Comparison of ENCODE assay signal across 16 cellular contexts in the genomic region with DNA sequence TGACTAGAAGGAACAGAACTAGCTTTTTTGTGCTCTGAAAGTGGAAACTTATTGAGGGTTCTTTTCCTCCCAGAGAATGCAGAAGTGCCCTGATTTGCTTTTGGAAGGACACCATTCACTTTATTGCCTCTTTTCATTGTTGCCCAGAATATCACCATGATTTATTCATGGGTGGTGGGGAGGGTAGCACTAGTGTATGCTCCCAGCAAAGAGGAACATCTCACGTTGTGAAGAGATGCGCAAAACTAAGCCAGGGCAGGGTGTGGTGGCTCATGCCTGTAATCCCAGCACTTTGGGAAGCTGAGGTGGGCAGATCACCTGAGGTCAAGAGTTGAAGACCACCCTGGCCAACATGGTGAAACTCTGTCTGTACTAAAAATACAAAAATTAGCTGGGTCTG. TPM values are rescaled to one million over a fixed set of nuclear protein-coding genes. Genes with fewer than 3 reads are reported as not detected.
DNase-seq lines count a peak whose midpoint lies in the region; ATAC-seq, FAIRE-seq and TF ChIP-seq lines count a peak whose summit lies in the region.
"Had no signal": no experiment of that assay in that cellular context is flagged by ENCODE, and none has a peak within 500 bp of the region (broad histone marks: within the 10 kb centered on the region; RNA-seq: fewer than 3 reads in every experiment).

No MANE protein-coding gene starts in this region.

- in situ Hi-C loops in GM12878 (cut with MboI) = no loop called here

- no peaks in the 10 kb centered on the region for H3K9me3 ChIP-seq in CD4-positive, alpha-beta T cell (ENCODE audit: control insufficient read depth, low read length)
- H3K9me3 ChIP-seq in GM12878 (replicated peaks; ENCODE audit: control insufficient read depth, insufficient read depth, low read length) = no peaks in the 10 kb centered on the region
- H3K9me3 ChIP-seq in osteoblast (ENCODE audit: low read depth, low read length) = no peaks in the 10 kb centered on the region
- no peaks in the 10 kb centered on the region for H3K9me3 ChIP-seq in tibial artery
- H3K9me3 ChIP-seq: left lung, SK-N-SH had no signal

- H3K27ac ChIP-seq in CD4-positive, alpha-beta T cell (ENCODE audit: low read depth, low read length) = no peak overlapping the region
- H3K27ac ChIP-seq in GM12878 (ENCODE audit: control insufficient read depth, insufficient read depth) (no peak overlapping the region), osteoblast (ENCODE audit: low read depth, low read length) (no peak overlapping the region), tibial artery (no peak overlapping the region)
- H3K27ac ChIP-seq: left lung had no signal

- RAD21 ChIA-PET in GM12878 (lab: Charles Lee; ENCODE audit: unreplicated experiment) = interaction anchor here (1.0 to 4.9 kb wide), 10 partner anchors 13 to 77 kb away, joined by 3 to 37 read pairs (median 11); a partner anchor contains a TSS

- H4K20me1 ChIP-seq in GM12878 (ENCODE audit: control insufficient read depth, insufficient read depth) (peaks cover 8% of the 10 kb centered on the region), osteoblast (ENCODE audit: insufficient read depth, low read length) (peaks cover 64% of the 10 kb centered on the region)

- H3K27ac Mint-ChIP-seq in CD4-positive, alpha-beta T cell = peak overlapping the region; percentile 30
- H3K27ac Mint-ChIP-seq: activated CD4-positive, alpha-beta memory T cell treated with anti-CD3 and anti-CD28 coated beads, Interleukin-2, amount 10 ng/mL, durations not matched to agents 7 days and 5 days; activated T-cell treated with anti-CD3 and anti-CD28 coated beads, Interleukin-2, amount 50 U/mL, for 72 hours; effector memory CD8-positive, alpha-beta T cell; stimulated activated naive CD8-positive, alpha-beta T cell treated with anti-CD3 and anti-CD28 coated beads, Interleukin-15, amount 100 ng/mL, for 72 hours had no signal

- peaks cover 74% of the 10 kb centered on the region for H3K4me1 Mint-ChIP-seq in CD4-positive, alpha-beta T cell (ENCODE audit: low read depth)

- no peaks in the 10 kb centered on the region for H3K27me3 Mint-ChIP-seq in CD4-positive, alpha-beta T cell
- H3K27me3 Mint-ChIP-seq: activated CD4-positive, alpha-beta memory T cell treated with anti-CD3 and anti-CD28 coated beads, Interleukin-2, amount 10 ng/mL, durations not matched to agents 7 days and 5 days; effector memory CD8-positive, alpha-beta T cell; stimulated activated naive CD8-positive, alpha-beta T cell treated with anti-CD3 and anti-CD28 coated beads, Interleukin-15, amount 100 ng/mL, for 72 hours had no signal

- no peaks in the 10 kb centered on the region for H3K36me3 ChIP-seq in GM12878 (ENCODE audit: control insufficient read depth in 2 of 2, insufficient read depth in 2 of 2, low read length in 1 of 2)
- H3K36me3 ChIP-seq in osteoblast (ENCODE audit: insufficient read depth, low read length) = no peaks in the 10 kb centered on the region
- no peaks in the 10 kb centered on the region for H3K36me3 ChIP-seq in tibial artery
- H3K36me3 ChIP-seq: left lung had no signal

- H3K9me3 Mint-ChIP-seq in CD4-positive, alpha-beta T cell = no peaks in the 10 kb centered on the region
- H3K9me3 Mint-ChIP-seq: activated CD4-positive, alpha-beta memory T cell treated with anti-CD3 and anti-CD28 coated beads, Interleukin-2, amount 10 ng/mL, durations not matched to agents 7 days and 5 days; activated T-cell treated with anti-CD3 and anti-CD28 coated beads, Interleukin-2, amount 50 U/mL, for 72 hours; effector memory CD8-positive, alpha-beta T cell; stimulated activated naive CD8-positive, alpha-beta T cell treated with anti-CD3 and anti-CD28 coated beads, Interleukin-15, amount 100 ng/mL, for 72 hours had no signal

- CTCF ChIA-PET in CD4-positive, alpha-beta T cell (lab: Charles Lee) = no interaction called here
- CTCF ChIA-PET in GM12878 (lab: Yijun Ruan, JAX) = interaction anchor here (0.6 to 1.6 kb wide), 9 partner anchors 13 to 266 kb away, joined by 3 to 5 read pairs (median 4); a partner anchor contains a TSS

- H3K9ac ChIP-seq in GM12878 (ENCODE audit: control insufficient read depth, insufficient read depth, low read length) = no peak overlapping the region
- H3K9ac ChIP-seq: SK-N-SH had no signal

- intact Hi-C loops in CD4-positive, alpha-beta T cell (cut with DNase I, micrococcal nuclease) = no loop called here
- intact Hi-C loops in GM12878 (cut with micrococcal nuclease; ENCODE audit: unreplicated experiment) (loop anchor here (5.0 kb wide), 1 partner anchor 73 kb away; no protein-coding TSS in a partner anchor), tibial artery (cut with DNase I; ENCODE audit: low total_unique reads) (no loop called here)

- no peak for ATAC-seq in CD4-positive, alpha-beta T cell (ENCODE audit: poor library complexity)
- ATAC-seq in GM12878 = no peak
- no peak for ATAC-seq in HG03108 (IDR thresholded peaks at IDR 0.05; ENCODE audit: unreplicated experiment)
- ATAC-seq: activated T-cell treated with anti-CD3 and anti-CD28 coated beads, Interleukin-2, amount 50 U/mL, for 72 hours; effector memory CD8-positive, alpha-beta T cell; stimulated activated naive CD8-positive, alpha-beta T cell treated with anti-CD3 and anti-CD28 coated beads, Interleukin-15, amount 100 ng/mL, for 72 hours had no signal

- no peak for TF ChIP-seq POLR2A in GM12878 (IDR thresholded peaks at IDR 0.05; ENCODE audit: low read depth, low read length)

- H3K27me3 ChIP-seq in CD4-positive, alpha-beta T cell (ENCODE audit: control insufficient read depth, insufficient read depth, low read length) = no peaks in the 10 kb centered on the region
- no peaks in the 10 kb centered on the region for H3K27me3 ChIP-seq in GM12878 (replicated peaks in 1 of 2; ENCODE audit: control insufficient read depth in 2 of 2, insufficient read depth in 2 of 2, low read length in 1 of 2)
- H3K27me3 ChIP-seq in osteoblast (ENCODE audit: insufficient read depth, low read length) = no peaks in the 10 kb centered on the region
- H3K27me3 ChIP-seq in tibial artery = no peaks in the 10 kb centered on the region
- H3K27me3 ChIP-seq: left lung had no signal

- no peak overlapping the region for H3K4me3 ChIP-seq in GM12878
- H3K4me3 ChIP-seq in osteoblast (ENCODE audit: insufficient read depth, low read length) = no peak overlapping the region
- no peak overlapping the region for H3K4me3 ChIP-seq in tibial artery
- H3K4me3 ChIP-seq: left lung had no signal

- BruUV-seq in GM12878 (replicated peaks; lab: Mats Ljungman, UMichigan) = no TSS peak

- peaks cover 14% of the 10 kb centered on the region for H3K79me2 ChIP-seq in GM12878 (ENCODE audit: control insufficient read depth, insufficient read depth, low read length)
- peaks cover 99% of the 10 kb centered on the region for H3K79me2 ChIP-seq in osteoblast (ENCODE audit: insufficient read depth, low read length)

- TF ChIP-seq EP300 in GM12878 (IDR thresholded peaks at IDR 0.05; ENCODE audit: borderline replicate concordance in 1 of 2, control insufficient read depth in 1 of 2, low read depth in 2 of 2, low read length in 2 of 2) = no peak

- no peak for TF ChIP-seq RAD21 in GM12878 (IDR thresholded peaks at IDR 0.05; ENCODE audit: insufficient read depth, low read depth, low read length)

- FAIRE-seq in GM12878 (lab: Jason Lieb, UNC) = no peak

- H2AFZ ChIP-seq in GM12878 (ENCODE audit: control insufficient read depth, low read depth, low read length) = no peak overlapping the region
- no peak overlapping the region for H2AFZ ChIP-seq in osteoblast (ENCODE audit: low read length)

- no peak overlapping the region for H3K4me3 Mint-ChIP-seq in CD4-positive, alpha-beta T cell
- H3K4me3 Mint-ChIP-seq: activated CD4-positive, alpha-beta memory T cell treated with anti-CD3 and anti-CD28 coated beads, Interleukin-2, amount 10 ng/mL, durations not matched to agents 7 days and 5 days; activated T-cell treated with anti-CD3 and anti-CD28 coated beads, Interleukin-2, amount 50 U/mL, for 72 hours; effector memory CD8-positive, alpha-beta T cell; stimulated activated naive CD8-positive, alpha-beta T cell treated with anti-CD3 and anti-CD28 coated beads, Interleukin-15, amount 100 ng/mL, for 72 hours had no signal

- H3K4me2 ChIP-seq in GM12878 (ENCODE audit: control insufficient read depth, insufficient read depth) (peak overlapping the region; percentile 75), osteoblast (ENCODE audit: insufficient read depth, low read length) (no peak overlapping the region)
- H3K4me2 ChIP-seq: SK-N-SH had no signal

- peaks cover 15% of the 10 kb centered on the region for H3K36me3 Mint-ChIP-seq in CD4-positive, alpha-beta T cell (ENCODE audit: low read depth)

- POLR2A ChIA-PET in CD4-positive, alpha-beta T cell (lab: Charles Lee) = no interaction called here
- POLR2A ChIA-PET in GM12878 (lab: Charles Lee) = interaction anchor here (0.8 to 2.7 kb wide), 7 partner anchors 8 to 32 kb away, joined by 3 to 21 read pairs (median 6); a partner anchor contains a TSS

- 97% methylated on average over 2 of the region's 2 CpGs for WGBS in GM12878 (ENCODE audit: insufficient coverage, insufficient replicate concordance, low lambda C conversion rate, missing lambda C conversion rate)

- SMC1A ChIA-PET in GM12878 (lab: Charles Lee; ENCODE audit: uncharacterized antibody, unreplicated experiment) = interaction anchor here (0.6 to 13.2 kb wide), 10 partner anchors 11 to 134 kb away, joined by 3 to 135 read pairs (median 9); a partner anchor contains a TSS

- no peak for DNase-seq in CD4-positive, alpha-beta T cell
- DNase-seq in Kasumi-1 (lab: John Stamatoyannopoulos, UW) = peak; percentile 20 to 25
- no peak for DNase-seq in GM12878 (ENCODE audit: low read depth, low spot score)
- DNase-seq in osteoblast (ENCODE audit: insufficient read length, low spot score, missing footprints) = peak; percentile 17
- DNase-seq in NCI-H2081 (lab: John Stamatoyannopoulos, UW) = no peak
- DNase-seq in tibial artery = no peak
- DNase-seq in NCI-H2171 treated with DMSO at 0.1 percent for 48 hours (lab: John Stamatoyannopoulos, UW) = no peak
- DNase-seq: activated CD4-positive, alpha-beta memory T cell treated with anti-CD3 and anti-CD28 coated beads, Interleukin-2, amount 10 ng/mL, durations not matched to agents 7 days and 5 days; activated T-cell treated with anti-CD3 and anti-CD28 coated beads, Interleukin-2, amount 50 U/mL, for 72 hours; caudate nucleus; effector memory CD8-positive, alpha-beta T cell; left lung; SK-N-SH; stimulated activated CD4-positive, alpha-beta T cell treated with anti-CD3 and anti-CD28 coated beads, Interleukin-15, amount 100 ng/mL, for 24 hours; stimulated activated naive CD8-positive, alpha-beta T cell treated with anti-CD3 and anti-CD28 coated beads, Interleukin-15, amount 100 ng/mL, for 72 hours had no signal

- H3K4me1 ChIP-seq in GM12878 (ENCODE audit: control insufficient read depth, insufficient read depth, low read length) (peaks cover 76% of the 10 kb centered on the region), osteoblast (ENCODE audit: insufficient read depth, low read length) (peaks cover 84% of the 10 kb centered on the region), tibial artery (peaks cover 0 to 89% (median 66%) of the 10 kb centered on the region in 4 donors)

- TF ChIP-seq CTCF in CD4-positive, alpha-beta T cell (IDR thresholded peaks at IDR 0.05) = no peak
- TF ChIP-seq CTCF in GM12878 (IDR thresholded peaks at IDR 0.05 in 2 of 3, conservative IDR thresholded peaks at IDR 0.05 in 1 of 3; ENCODE audit: control insufficient read depth in 2 of 3, extremely low read depth in 1 of 3, insufficient read depth in 1 of 3, low read depth in 3 of 3, low read length in 3 of 3) (no peak), osteoblast (IDR thresholded peaks at IDR 0.05; ENCODE audit: extremely low read depth, low read depth, low read length) (no peak), tibial artery (IDR thresholded peaks at IDR 0.05) (no peak)

RNA-seq across cellular contexts. Expression of a gene that starts 31.4 kb away (rescaled TPM):
- 10 to 100 TPM; 39.7 to 42.1 TPM for total RNA-seq in CD4-positive, alpha-beta T cell
- total RNA-seq in GM12878 (2013; cell fraction: nucleolus; rRNA removed) = 317 and 324 TPM in 2 replicates
- total RNA-seq in GM12878 (2014; rRNA removed) (41.3 and 44.1 TPM in 2 replicates), GM12878 (2014; rRNA removed; fragmentation: Illumina TruSeq; extraction: Trizol) (28.7 and 29.8 TPM in 2 replicates), GM12878 (2021) (51.8 and 58.1 TPM in 2 replicates), osteoblast (259 and 274 TPM in 2 replicates)
- 21.1 TPM for polyA plus RNA-seq in GM12878 (2011; ENCODE audit: low read depth)
- polyA plus RNA-seq in GM12878 (2011; rRNA removed) (29.9 and 40.9 TPM in 2 replicates), GM12878 (2014; fragmentation: Illumina TruSeq; extraction: Trizol) (32.3 and 33.1 TPM in 2 replicates), GM12878 (2014; fragmentation: Nextera tagmentation; extraction: Ambion mirVana) (10 to 100 TPM; 13.6 to 15.8 TPM), GM12878 (2014; rRNA removed) (22.9 and 26.4 TPM in 2 replicates), GM12878 (2016; fragmentation: Nextera tagmentation; extraction: Ambion mirVana) (10 to 100 TPM; 18.9 to 20.3 TPM)
- polyA plus RNA-seq in GM12878 (2011; cell fraction: cytosol; rRNA removed) = 58.3 and 60.6 TPM in 2 replicates
- 205 and 415 TPM in 2 replicates for polyA plus RNA-seq in GM12878 (2011; cell fraction: nucleus; rRNA removed)
- polyA plus RNA-seq in GM12878 (2012) = 28.7 and 30.9 TPM in 2 replicates
- polyA minus RNA-seq in GM12878 (2011; rRNA and poly(A)+ RNA removed) = 153 and 195 TPM in 2 replicates
- polyA minus RNA-seq in GM12878 (2011; cell fraction: cytosol; rRNA and poly(A)+ RNA removed) = 90.3 and 94.3 TPM in 2 replicates
- 105 and 299 TPM in 2 replicates for polyA minus RNA-seq in GM12878 (2011; cell fraction: nucleus; rRNA and poly(A)+ RNA removed)

Comparison
In these comparisons a context has a peak if more than half of its experiments do, and no peak if none do; other contexts are left out.
1. DNase-seq: peak in Kasumi-1 (2 of 2) and osteoblast (single experiment); none in CD4-positive, alpha-beta T cell (0 of 10), GM12878 (single experiment), NCI-H2081 (0 of 2), tibial artery (0 of 2) and NCI-H2171 treated with DMSO at 0.1 percent for 48 hours (single experiment).